In the genomic region with DNA sequence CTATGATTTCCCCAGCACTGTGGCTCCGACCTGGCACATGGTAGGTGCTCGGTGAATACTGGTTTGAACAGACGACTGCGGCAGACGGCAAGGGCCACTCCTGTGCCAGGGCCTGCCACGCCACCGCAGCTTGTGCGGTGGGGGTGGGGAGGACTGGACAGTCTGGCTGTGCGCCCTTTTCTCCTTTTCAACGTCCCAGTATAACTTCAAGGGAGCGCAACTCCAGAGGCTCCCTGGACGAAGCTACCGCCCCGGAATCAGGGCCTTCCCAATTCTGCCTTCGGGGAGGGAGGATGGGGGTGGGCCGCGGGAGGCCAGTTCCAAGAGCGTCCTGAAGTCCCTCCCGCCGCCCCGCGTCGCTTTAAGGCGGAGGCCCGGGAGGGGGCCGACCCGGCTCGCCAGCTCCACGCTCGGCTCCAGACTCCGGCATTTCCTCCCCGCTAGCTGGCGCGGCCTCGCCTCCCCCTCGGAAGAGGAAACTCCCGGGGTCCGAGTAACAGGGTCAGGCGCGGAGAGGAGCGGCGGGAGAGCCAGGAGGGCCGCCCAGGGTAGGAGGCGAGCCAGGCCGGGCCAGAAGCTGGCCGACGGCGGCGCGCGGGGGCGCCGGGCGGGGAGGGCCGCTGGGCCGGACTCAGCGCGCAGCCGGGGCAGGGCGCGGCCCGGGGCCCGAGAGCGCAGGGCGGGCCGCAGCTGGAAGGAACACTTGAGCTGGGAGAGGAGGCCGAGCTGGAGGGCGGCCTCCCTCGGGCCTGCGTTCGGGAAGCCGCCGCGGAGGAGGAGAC, we compare ENCODE assay signal across 1 cellular context.
A peak's percentile ranks its signal among the peaks of the same experiment; 100 is the strongest.
TF ChIP-seq lines count a peak whose summit lies in the region.

A gene (plus strand): TSS at position 388 of the 782 bp plus-strand sequence. CDS start 498 bp downstream, outside the sequence.

TF ChIP-seq in HepG2, 621 proteins besides CTCF, POLR2A, EP300 and RAD21 (continued from another document and continues in another):
- TF ChIP-seq, protein P1, sequence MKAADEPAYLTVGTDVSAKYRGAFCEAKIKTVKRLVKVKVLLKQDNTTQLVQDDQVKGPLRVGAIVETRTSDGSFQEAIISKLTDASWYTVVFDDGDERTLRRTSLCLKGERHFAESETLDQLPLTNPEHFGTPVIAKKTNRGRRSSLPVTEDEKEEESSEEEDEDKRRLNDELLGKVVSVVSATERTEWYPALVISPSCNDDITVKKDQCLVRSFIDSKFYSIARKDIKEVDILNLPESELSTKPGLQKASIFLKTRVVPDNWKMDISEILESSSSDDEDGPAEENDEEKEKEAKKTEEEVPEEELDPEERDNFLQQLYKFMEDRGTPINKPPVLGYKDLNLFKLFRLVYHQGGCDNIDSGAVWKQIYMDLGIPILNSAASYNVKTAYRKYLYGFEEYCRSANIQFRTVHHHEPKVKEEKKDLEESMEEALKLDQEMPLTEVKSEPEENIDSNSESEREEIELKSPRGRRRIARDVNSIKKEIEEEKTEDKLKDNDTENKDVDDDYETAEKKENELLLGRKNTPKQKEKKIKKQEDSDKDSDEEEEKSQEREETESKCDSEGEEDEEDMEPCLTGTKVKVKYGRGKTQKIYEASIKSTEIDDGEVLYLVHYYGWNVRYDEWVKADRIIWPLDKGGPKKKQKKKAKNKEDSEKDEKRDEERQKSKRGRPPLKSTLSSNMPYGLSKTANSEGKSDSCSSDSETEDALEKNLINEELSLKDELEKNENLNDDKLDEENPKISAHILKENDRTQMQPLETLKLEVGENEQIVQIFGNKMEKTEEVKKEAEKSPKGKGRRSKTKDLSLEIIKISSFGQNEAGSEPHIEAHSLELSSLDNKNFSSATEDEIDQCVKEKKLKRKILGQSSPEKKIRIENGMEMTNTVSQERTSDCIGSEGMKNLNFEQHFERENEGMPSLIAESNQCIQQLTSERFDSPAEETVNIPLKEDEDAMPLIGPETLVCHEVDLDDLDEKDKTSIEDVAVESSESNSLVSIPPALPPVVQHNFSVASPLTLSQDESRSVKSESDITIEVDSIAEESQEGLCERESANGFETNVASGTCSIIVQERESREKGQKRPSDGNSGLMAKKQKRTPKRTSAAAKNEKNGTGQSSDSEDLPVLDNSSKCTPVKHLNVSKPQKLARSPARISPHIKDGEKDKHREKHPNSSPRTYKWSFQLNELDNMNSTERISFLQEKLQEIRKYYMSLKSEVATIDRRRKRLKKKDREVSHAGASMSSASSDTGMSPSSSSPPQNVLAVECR (CRISPR knock-in tag; IDR thresholded peaks at IDR 0.05; ENCODE audit: borderline replicate concordance), result peak; percentile 60; the same call in 1 of the 2 replicates
- TF ChIP-seq HMG20A (CRISPR knock-in tag; IDR thresholded peaks at IDR 0.05; ENCODE audit: borderline replicate concordance) (0 out of 2 replicates have a peak, but pooled peaks have one; percentile 6), PAX8 (CRISPR knock-in tag; IDR thresholded peaks at IDR 0.05; ENCODE audit: borderline replicate concordance) (peak; percentile 91), ZFP36L1 (CRISPR knock-in tag; IDR thresholded peaks at IDR 0.05) (peak; percentile 62; the same call in 1 of the 2 replicates), ZKSCAN1 (IDR thresholded peaks at IDR 0.05; ENCODE audit: low read length) (peak; percentile 37; the same call in 1 of the 2 replicates), ZNF615 (CRISPR knock-in tag; IDR thresholded peaks at IDR 0.05; ENCODE audit: borderline replicate concordance) (no peak), TCF12 (IDR thresholded peaks at IDR 0.05) (no peak), TCF12 (CRISPR knock-in tag; IDR thresholded peaks at IDR 0.05) (0 out of 2 replicates have a peak, but pooled peaks have one; percentile 57), ZNF547 (CRISPR knock-in tag; IDR thresholded peaks at IDR 0.05) (peak; percentile 48), RARA (CRISPR knock-in tag; IDR thresholded peaks at IDR 0.05) (peak; percentile 5; the same call in 1 of the 2 replicates), ZFP41 (CRISPR knock-in tag; IDR thresholded peaks at IDR 0.05; ENCODE audit: borderline replicate concordance) (peak; percentile 92; the same call in 1 of the 2 replicates), ZBTB7B (CRISPR knock-in tag; IDR thresholded peaks at IDR 0.05) (peak; percentile 79), MXI1 (IDR thresholded peaks at IDR 0.05; ENCODE audit: borderline replicate concordance, low read depth, low read length) (peak; percentile 5; the same call in 1 of the 3 replicates), FLYWCH1 (CRISPR knock-in tag; IDR thresholded peaks at IDR 0.05) (no peak), ZNF530 (CRISPR knock-in tag; IDR thresholded peaks at IDR 0.05; ENCODE audit: low read depth) (0 out of 2 replicates have a peak, but pooled peaks have one; percentile 44), ZNF781 (CRISPR knock-in tag; IDR thresholded peaks at IDR 0.05; ENCODE audit: borderline replicate concordance, not compliant biosample characterization) (peak; percentile 66), BORCS8-MEF2B (CRISPR knock-in tag; IDR thresholded peaks at IDR 0.05) (peak; percentile 85; the same call in 1 of the 2 replicates), YY1 (IDR thresholded peaks at IDR 0.05; ENCODE audit: insufficient read depth, insufficient replicate concordance, low read depth, low read length) (peak; percentile 58), JUND (CRISPR knock-in tag; IDR thresholded peaks at IDR 0.05) (no peak; the same call in 1 of the 2 replicates), ARID2 (CRISPR knock-in tag; IDR thresholded peaks at IDR 0.05; ENCODE audit: borderline replicate concordance) (no peak), BCL6 (CRISPR knock-in tag; IDR thresholded peaks at IDR 0.05) (peak; percentile 24; the same call in 1 of the 2 replicates), CENPT (CRISPR knock-in tag; IDR thresholded peaks at IDR 0.05; ENCODE audit: low read depth) (0 out of 2 replicates have a peak, but pooled peaks have one; percentile 38), TARDBP (CRISPR knock-in tag; IDR thresholded peaks at IDR 0.05) (peak; percentile 48; the same call in 1 of the 2 replicates), ZSCAN30 (CRISPR knock-in tag; IDR thresholded peaks at IDR 0.05) (no peak), SKI (IDR thresholded peaks at IDR 0.05; ENCODE audit: partially characterized antibody) (peak; percentile 38), NFKBIZ (CRISPR knock-in tag; IDR thresholded peaks at IDR 0.05) (peak; percentile 77), EED (CRISPR knock-in tag; IDR thresholded peaks at IDR 0.05) (peak; percentile 49; the same call in 1 of the 2 replicates), ZNF460 (CRISPR knock-in tag; IDR thresholded peaks at IDR 0.05; ENCODE audit: borderline replicate concordance) (no peak; the same call in 1 of the 2 replicates)
- TF ChIP-seq, protein P2, sequence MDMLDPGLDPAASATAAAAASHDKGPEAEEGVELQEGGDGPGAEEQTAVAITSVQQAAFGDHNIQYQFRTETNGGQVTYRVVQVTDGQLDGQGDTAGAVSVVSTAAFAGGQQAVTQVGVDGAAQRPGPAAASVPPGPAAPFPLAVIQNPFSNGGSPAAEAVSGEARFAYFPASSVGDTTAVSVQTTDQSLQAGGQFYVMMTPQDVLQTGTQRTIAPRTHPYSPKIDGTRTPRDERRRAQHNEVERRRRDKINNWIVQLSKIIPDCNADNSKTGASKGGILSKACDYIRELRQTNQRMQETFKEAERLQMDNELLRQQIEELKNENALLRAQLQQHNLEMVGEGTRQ (IDR thresholded peaks at IDR 0.05; ENCODE audit: low read depth, low read length), result no peak
- TF ChIP-seq, protein P2 (CRISPR knock-in tag; IDR thresholded peaks at IDR 0.05; ENCODE audit: borderline replicate concordance), result peak; percentile 48; the same call in 1 of the 2 replicates
- TF ChIP-seq, protein P3, sequence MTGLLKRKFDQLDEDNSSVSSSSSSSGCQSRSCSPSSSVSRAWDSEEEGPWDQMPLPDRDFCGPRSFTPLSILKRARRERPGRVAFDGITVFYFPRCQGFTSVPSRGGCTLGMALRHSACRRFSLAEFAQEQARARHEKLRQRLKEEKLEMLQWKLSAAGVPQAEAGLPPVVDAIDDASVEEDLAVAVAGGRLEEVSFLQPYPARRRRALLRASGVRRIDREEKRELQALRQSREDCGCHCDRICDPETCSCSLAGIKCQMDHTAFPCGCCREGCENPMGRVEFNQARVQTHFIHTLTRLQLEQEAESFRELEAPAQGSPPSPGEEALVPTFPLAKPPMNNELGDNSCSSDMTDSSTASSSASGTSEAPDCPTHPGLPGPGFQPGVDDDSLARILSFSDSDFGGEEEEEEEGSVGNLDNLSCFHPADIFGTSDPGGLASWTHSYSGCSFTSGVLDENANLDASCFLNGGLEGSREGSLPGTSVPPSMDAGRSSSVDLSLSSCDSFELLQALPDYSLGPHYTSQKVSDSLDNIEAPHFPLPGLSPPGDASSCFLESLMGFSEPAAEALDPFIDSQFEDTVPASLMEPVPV (CRISPR knock-in tag; IDR thresholded peaks at IDR 0.05), result peak; percentile 14; the same call in 1 of the 2 replicates
- TF ChIP-seq, protein P4, sequence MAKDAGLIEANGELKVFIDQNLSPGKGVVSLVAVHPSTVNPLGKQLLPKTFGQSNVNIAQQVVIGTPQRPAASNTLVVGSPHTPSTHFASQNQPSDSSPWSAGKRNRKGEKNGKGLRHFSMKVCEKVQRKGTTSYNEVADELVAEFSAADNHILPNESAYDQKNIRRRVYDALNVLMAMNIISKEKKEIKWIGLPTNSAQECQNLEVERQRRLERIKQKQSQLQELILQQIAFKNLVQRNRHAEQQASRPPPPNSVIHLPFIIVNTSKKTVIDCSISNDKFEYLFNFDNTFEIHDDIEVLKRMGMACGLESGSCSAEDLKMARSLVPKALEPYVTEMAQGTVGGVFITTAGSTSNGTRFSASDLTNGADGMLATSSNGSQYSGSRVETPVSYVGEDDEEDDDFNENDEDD (CRISPR knock-in tag; IDR thresholded peaks at IDR 0.05; ENCODE audit: borderline replicate concordance), result peak; percentile 10; the same call in 1 of the 2 replicates
- TF ChIP-seq, protein P5, sequence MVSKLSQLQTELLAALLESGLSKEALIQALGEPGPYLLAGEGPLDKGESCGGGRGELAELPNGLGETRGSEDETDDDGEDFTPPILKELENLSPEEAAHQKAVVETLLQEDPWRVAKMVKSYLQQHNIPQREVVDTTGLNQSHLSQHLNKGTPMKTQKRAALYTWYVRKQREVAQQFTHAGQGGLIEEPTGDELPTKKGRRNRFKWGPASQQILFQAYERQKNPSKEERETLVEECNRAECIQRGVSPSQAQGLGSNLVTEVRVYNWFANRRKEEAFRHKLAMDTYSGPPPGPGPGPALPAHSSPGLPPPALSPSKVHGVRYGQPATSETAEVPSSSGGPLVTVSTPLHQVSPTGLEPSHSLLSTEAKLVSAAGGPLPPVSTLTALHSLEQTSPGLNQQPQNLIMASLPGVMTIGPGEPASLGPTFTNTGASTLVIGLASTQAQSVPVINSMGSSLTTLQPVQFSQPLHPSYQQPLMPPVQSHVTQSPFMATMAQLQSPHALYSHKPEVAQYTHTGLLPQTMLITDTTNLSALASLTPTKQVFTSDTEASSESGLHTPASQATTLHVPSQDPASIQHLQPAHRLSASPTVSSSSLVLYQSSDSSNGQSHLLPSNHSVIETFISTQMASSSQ (IDR thresholded peaks at IDR 0.05; ENCODE audit: low read depth), result no peak
- TF ChIP-seq, protein P5 (CRISPR knock-in tag; IDR thresholded peaks at IDR 0.05; ENCODE audit: borderline replicate concordance), result peak; percentile 54; the same call in 1 of the 2 replicates
- TF ChIP-seq, protein P6, sequence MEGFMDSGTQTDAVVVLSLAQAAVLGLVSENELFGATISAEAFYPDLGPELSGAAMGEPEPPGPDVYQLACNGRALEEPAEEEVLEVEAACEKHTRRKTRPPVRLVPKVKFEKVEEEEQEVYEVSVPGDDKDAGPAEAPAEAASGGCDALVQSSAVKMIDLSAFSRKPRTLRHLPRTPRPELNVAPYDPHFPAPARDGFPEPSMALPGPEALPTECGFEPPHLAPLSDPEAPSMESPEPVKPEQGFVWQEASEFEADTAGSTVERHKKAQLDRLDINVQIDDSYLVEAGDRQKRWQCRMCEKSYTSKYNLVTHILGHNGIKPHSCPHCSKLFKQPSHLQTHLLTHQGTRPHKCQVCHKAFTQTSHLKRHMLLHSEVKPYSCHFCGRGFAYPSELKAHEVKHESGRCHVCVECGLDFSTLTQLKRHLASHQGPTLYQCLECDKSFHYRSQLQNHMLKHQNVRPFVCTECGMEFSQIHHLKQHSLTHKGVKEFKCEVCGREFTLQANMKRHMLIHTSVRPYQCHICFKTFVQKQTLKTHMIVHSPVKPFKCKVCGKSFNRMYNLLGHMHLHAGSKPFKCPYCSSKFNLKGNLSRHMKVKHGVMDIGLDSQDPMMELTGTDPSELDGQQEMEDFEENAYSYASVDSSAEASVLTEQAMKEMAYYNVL (CRISPR knock-in tag; IDR thresholded peaks at IDR 0.05; ENCODE audit: borderline replicate concordance), result no peak
- TF ChIP-seq, protein P7, sequence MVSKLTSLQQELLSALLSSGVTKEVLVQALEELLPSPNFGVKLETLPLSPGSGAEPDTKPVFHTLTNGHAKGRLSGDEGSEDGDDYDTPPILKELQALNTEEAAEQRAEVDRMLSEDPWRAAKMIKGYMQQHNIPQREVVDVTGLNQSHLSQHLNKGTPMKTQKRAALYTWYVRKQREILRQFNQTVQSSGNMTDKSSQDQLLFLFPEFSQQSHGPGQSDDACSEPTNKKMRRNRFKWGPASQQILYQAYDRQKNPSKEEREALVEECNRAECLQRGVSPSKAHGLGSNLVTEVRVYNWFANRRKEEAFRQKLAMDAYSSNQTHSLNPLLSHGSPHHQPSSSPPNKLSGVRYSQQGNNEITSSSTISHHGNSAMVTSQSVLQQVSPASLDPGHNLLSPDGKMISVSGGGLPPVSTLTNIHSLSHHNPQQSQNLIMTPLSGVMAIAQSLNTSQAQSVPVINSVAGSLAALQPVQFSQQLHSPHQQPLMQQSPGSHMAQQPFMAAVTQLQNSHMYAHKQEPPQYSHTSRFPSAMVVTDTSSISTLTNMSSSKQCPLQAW (CRISPR knock-in tag; IDR thresholded peaks at IDR 0.05), result peak; percentile 67
